8 cellular contexts compared by ENCODE assay signal in genomic region chr7:93146465-93147127, GRCh38. TPM values are rescaled to one million over a fixed set of nuclear protein-coding genes. Genes with fewer than 3 reads are reported as not detected.
A peak's percentile ranks its signal among the peaks of the same experiment; 100 is the strongest.
DNase-seq lines count a peak whose midpoint lies in the region; ATAC-seq, FAIRE-seq and TF ChIP-seq lines count a peak whose summit lies in the region.

No MANE protein-coding gene starts in this region.

- H3K9me3 Mint-ChIP-seq in astrocyte (ENCODE audit: unreplicated experiment): peaks cover 3% of the 10 kb centered on the region
- no peaks in the 10 kb centered on the region for H3K9me3 Mint-ChIP-seq in osteocyte (ENCODE audit: unreplicated experiment)

- no peak for FAIRE-seq in astrocyte (lab: Jason Lieb, UNC)

- peaks cover 5% of the 10 kb centered on the region for H3K4me1 ChIP-seq in astrocyte (ENCODE audit: insufficient read depth, low read length)

- no peaks in the 10 kb centered on the region for H4K20me1 ChIP-seq in astrocyte (ENCODE audit: insufficient read depth, low read length)

- H3K36me3 Mint-ChIP-seq in astrocyte (ENCODE audit: low read depth, unreplicated experiment) (peaks cover 27% of the 10 kb centered on the region), osteocyte (ENCODE audit: unreplicated experiment) (peaks cover 21% of the 10 kb centered on the region)

- TF ChIP-seq CTCF in astrocyte (IDR thresholded peaks at IDR 0.05; ENCODE audit: insufficient read depth, low read depth, low read length): no peak
- TF ChIP-seq CTCF in osteocyte (IDR thresholded peaks at IDR 0.05): no peak

- H3K4me3 Mint-ChIP-seq in astrocyte (ENCODE audit: unreplicated experiment) (peak overlapping the region; percentile 92), osteocyte (ENCODE audit: unreplicated experiment) (peak overlapping the region; percentile 79)

- no peak overlapping the region for H3K27ac ChIP-seq in astrocyte (ENCODE audit: low read depth, low read length)

- no peaks in the 10 kb centered on the region for H3K36me3 ChIP-seq in astrocyte (ENCODE audit: insufficient read depth, low read length)

- H3K4me3 ChIP-seq in astrocyte (ENCODE audit: insufficient read depth, low read depth, low read length): no peak overlapping the region

- H2AFZ ChIP-seq in astrocyte (ENCODE audit: low read depth, low read length): no peak overlapping the region

- ATAC-seq in activated CD4-positive, CD25-positive, alpha-beta regulatory T cell treated with anti-CD3 and anti-CD28 coated beads, Interleukin-2, amount 50 U/mL, for 24 hours: peak; percentile 66 to 73
- peak; percentile 48 for ATAC-seq in HG03354 (IDR thresholded peaks at IDR 0.05; ENCODE audit: poor library complexity, severe bottlenecking, unreplicated experiment)

- H3K27me3 ChIP-seq in astrocyte (ENCODE audit: insufficient read depth, low read length): no peaks in the 10 kb centered on the region

- no peak for DNase-seq in activated CD4-positive, CD25-positive, alpha-beta regulatory T cell treated with anti-CD3 and anti-CD28 coated beads, Interleukin-2, amount 50 U/mL, for 72 hours
- DNase-seq in astrocyte (ENCODE audit: low read depth) (no peak), osteocyte (ENCODE audit: extremely low spot score, unreplicated experiment) (no peak), amniotic stem cell (lab: John Stamatoyannopoulos, UW) (no peak), DMS79 treated with DMSO at 0.1 percent for 48 hours (lab: John Stamatoyannopoulos, UW) (no peak), NCI-H446 treated with DMSO at 0.1 percent for 48 hours (lab: John Stamatoyannopoulos, UW) (no peak)

- no peak overlapping the region for H3K9ac ChIP-seq in astrocyte (ENCODE audit: low read length)

- H3K27ac Mint-ChIP-seq in astrocyte (ENCODE audit: unreplicated experiment): peak overlapping the region; percentile 14
- H3K27ac Mint-ChIP-seq in osteocyte (ENCODE audit: unreplicated experiment): peak overlapping the region; percentile 98

- H3K27me3 Mint-ChIP-seq in astrocyte (ENCODE audit: low read depth, unreplicated experiment): peaks cover 3% of the 10 kb centered on the region
- no peaks in the 10 kb centered on the region for H3K27me3 Mint-ChIP-seq in osteocyte (ENCODE audit: unreplicated experiment)

- no peaks in the 10 kb centered on the region for H3K9me3 ChIP-seq in astrocyte (ENCODE audit: insufficient read depth, low read depth, low read length)

- H3K4me1 Mint-ChIP-seq in astrocyte (ENCODE audit: low read depth, unreplicated experiment): peaks cover 18% of the 10 kb centered on the region
- peaks cover 41% of the 10 kb centered on the region for H3K4me1 Mint-ChIP-seq in osteocyte (ENCODE audit: unreplicated experiment)

- H3K4me2 ChIP-seq in astrocyte (ENCODE audit: low read length): peak overlapping the region; percentile 76

- no peaks in the 10 kb centered on the region for H3K79me2 ChIP-seq in astrocyte (ENCODE audit: insufficient read depth, low read length)

RNA-seq across cellular contexts. Expression of gene SAMD9L, which starts 1.6 kb away (rescaled TPM):
- 45.2 and 55.6 TPM in 2 replicates for total RNA-seq in astrocyte
- 16.8 and 17.6 TPM in 2 replicates for total RNA-seq in osteocyte

RNA-seq across cellular contexts. Expression of gene SAMD9, which starts 28.8 kb away (rescaled TPM):
- total RNA-seq in astrocyte (64.4 and 77.1 TPM in 2 replicates), osteocyte (15.0 and 15.6 TPM in 2 replicates)
